Comparison of ENCODE assay signal across 17 cellular contexts in genomic region chr12:117836476-117836875, GRCh38.
DNase-seq lines count a peak whose midpoint lies in the region; FAIRE-seq and TF ChIP-seq lines count a peak whose summit lies in the region.
"Had no signal": no experiment of that assay in that cellular context is flagged by ENCODE, and none has a peak within 500 bp of the region (broad histone marks: within the 10 kb centered on the region; RNA-seq: fewer than 3 reads in every experiment).

No MANE protein-coding gene starts in this region.

- H3K4me2 ChIP-seq in endothelial cell of umbilical vein (ENCODE audit: insufficient read depth, low read length): no peak overlapping the region
- H3K4me2 ChIP-seq: KMS-11 had no signal

- H3K4me1 Mint-ChIP-seq in activated T-helper 1 cell treated with anti-CD3 and anti-CD28 coated beads, Interleukin-12 subunit alpha, Interleukin-12 subunit beta, Interleukin-2, Interleukin-4 antibody, amounts not matched to agents 30 ng/mL and 10 ng/mL and 1 ng/mL, durations not matched to agents 14 hours and 24 hours and 36 hours (ENCODE audit: low read depth): peaks cover 5% of the 10 kb centered on the region

- no peaks in the 10 kb centered on the region for H3K36me3 ChIP-seq in endothelial cell of umbilical vein (ENCODE audit: control insufficient read depth in 2 of 2, extremely low read depth in 1 of 2, insufficient read depth in 2 of 2, low read length in 2 of 2)

- no peak for TF ChIP-seq POLR2A in endothelial cell of umbilical vein (IDR thresholded peaks at IDR 0.05; ENCODE audit: low read depth, low read length)

- intact Hi-C loops in endothelial cell of umbilical vein (cut with micrococcal nuclease): loop anchor here (5.0 to 10.0 kb wide), 3 partner anchors 362 to 624 kb away; no protein-coding TSS in a partner anchor
- intact Hi-C loops in activated T-helper 1 cell treated with anti-CD3 and anti-CD28 coated beads, Interleukin-12 subunit alpha, Interleukin-12 subunit beta, Interleukin-2, Interleukin-4 antibody, amounts not matched to agents 30 ng/mL and 10 ng/mL and 1 ng/mL, durations not matched to agents 14 hours and 24 hours and 36 hours (cut with micrococcal nuclease): no loop called here

- H3K79me2 ChIP-seq in endothelial cell of umbilical vein (ENCODE audit: control insufficient read depth, insufficient read depth, low read length): no peaks in the 10 kb centered on the region

- dilution Hi-C loops in endothelial cell of umbilical vein (cut with MboI; ENCODE audit: extremely low pct_ligation_motif_present, low sequenced_read_pairs): loop anchor here (25.0 kb wide), 2 partner anchors 224 to 474 kb away; partner anchors contain the start of gene NOS1

- H3K9ac ChIP-seq in endothelial cell of umbilical vein (replicated peaks; ENCODE audit: extremely low read depth, insufficient read depth, low read length): no peak overlapping the region
- H3K9ac ChIP-seq: KMS-11 had no signal

- H3K27me3 Mint-ChIP-seq in activated T-helper 1 cell treated with anti-CD3 and anti-CD28 coated beads, Interleukin-12 subunit alpha, Interleukin-12 subunit beta, Interleukin-2, Interleukin-4 antibody, amounts not matched to agents 30 ng/mL and 10 ng/mL and 1 ng/mL, durations not matched to agents 14 hours and 24 hours and 36 hours (ENCODE audit: insufficient read depth): peaks cover 2% of the 10 kb centered on the region

- H3K4me3 ChIP-seq in endothelial cell of umbilical vein (replicated peaks in 1 of 3; ENCODE audit: insufficient read depth in 1 of 3, low read depth in 1 of 3, low read length in 3 of 3): no peak overlapping the region
- H3K4me3 ChIP-seq: GM12878, SK-N-MC had no signal

- CTCF ChIA-PET in endothelial cell of umbilical vein (lab: Charles Lee): interaction anchor here (0.7 to 12.4 kb wide), 27 partner anchors 9 to 626 kb away, joined by 3 to 530 read pairs (median 7); no protein-coding TSS in a partner anchor

- H3K27ac Mint-ChIP-seq in activated T-helper 1 cell treated with anti-CD3 and anti-CD28 coated beads, Interleukin-12 subunit alpha, Interleukin-12 subunit beta, Interleukin-2, Interleukin-4 antibody, amounts not matched to agents 30 ng/mL and 10 ng/mL and 1 ng/mL, durations not matched to agents 14 hours and 24 hours and 36 hours: no peak overlapping the region
- H3K27ac Mint-ChIP-seq: CD14-positive monocyte, IgD-negative memory B cell had no signal

- H3K4me3 Mint-ChIP-seq in activated T-helper 1 cell treated with anti-CD3 and anti-CD28 coated beads, Interleukin-12 subunit alpha, Interleukin-12 subunit beta, Interleukin-2, Interleukin-4 antibody, amounts not matched to agents 30 ng/mL and 10 ng/mL and 1 ng/mL, durations not matched to agents 14 hours and 24 hours and 36 hours: no peak overlapping the region
- H3K4me3 Mint-ChIP-seq: CD14-positive monocyte, IgD-negative memory B cell had no signal

- BruUV-seq in endothelial cell of umbilical vein (replicated peaks; lab: Mats Ljungman, UMichigan): no TSS peak

- POLR2A ChIA-PET in endothelial cell of umbilical vein (lab: Charles Lee): no interaction called here

- H2AFZ ChIP-seq in endothelial cell of umbilical vein (ENCODE audit: low read depth, low read length): peak overlapping the region; percentile 99

- no peak overlapping the region for H3K27ac ChIP-seq in endothelial cell of umbilical vein (ENCODE audit: insufficient read depth, low read depth, low read length)
- H3K27ac ChIP-seq: HL-60, KMS-11, SK-N-MC had no signal

- H3K27me3 ChIP-seq in endothelial cell of umbilical vein (ENCODE audit: control insufficient read depth in 2 of 2, insufficient read depth in 2 of 2, low read length in 2 of 2): no peaks in the 10 kb centered on the region

- H3K36me3 Mint-ChIP-seq in activated T-helper 1 cell treated with anti-CD3 and anti-CD28 coated beads, Interleukin-12 subunit alpha, Interleukin-12 subunit beta, Interleukin-2, Interleukin-4 antibody, amounts not matched to agents 30 ng/mL and 10 ng/mL and 1 ng/mL, durations not matched to agents 14 hours and 24 hours and 36 hours (ENCODE audit: low read depth): no peaks in the 10 kb centered on the region
- H3K36me3 Mint-ChIP-seq: CD14-positive monocyte; CD8-positive, alpha-beta memory T cell; IgD-negative memory B cell had no signal

- H4K20me1 ChIP-seq in endothelial cell of umbilical vein (replicated peaks; ENCODE audit: control insufficient read depth, extremely low read depth, insufficient read depth, low read length): no peaks in the 10 kb centered on the region

- FAIRE-seq in endothelial cell of umbilical vein (lab: Jason Lieb, UNC): no peak
- FAIRE-seq: G401.6 had no signal

- H3K9me1 ChIP-seq in endothelial cell of umbilical vein (replicated peaks; ENCODE audit: control insufficient read depth, extremely low read depth, insufficient read depth, low read length): no peaks in the 10 kb centered on the region

- peaks cover 5% of the 10 kb centered on the region for H3K4me1 ChIP-seq in endothelial cell of umbilical vein (ENCODE audit: control insufficient read depth, extremely low read depth, insufficient read depth, low read length)

- no peaks in the 10 kb centered on the region for H3K9me3 ChIP-seq in endothelial cell of umbilical vein (replicated peaks; ENCODE audit: control insufficient read depth, insufficient read depth, low read length)

- no peak for TF ChIP-seq CTCF in endothelial cell of umbilical vein (IDR thresholded peaks at IDR 0.05; ENCODE audit: extremely low read depth in 1 of 2, insufficient read depth in 1 of 2, low read depth in 1 of 2, low read length in 2 of 2)

- peak; percentile 43 for DNase-seq in Daoy (ENCODE audit: low read depth)
- DNase-seq in M059J (ENCODE audit: low read depth): peak; percentile 58
- DNase-seq in endothelial cell of umbilical vein (ENCODE audit: low read depth, low spot score): no peak
- DNase-seq in effector CD4-positive, alpha-beta T cell: no peak
- DNase-seq in RKO (ENCODE audit: low spot score): no peak
- DNase-seq in activated T-helper 1 cell treated with anti-CD3 and anti-CD28 coated beads, Interleukin-12 subunit alpha, Interleukin-12 subunit beta, Interleukin-2, Interleukin-4 antibody, amounts not matched to agents 30 ng/mL and 10 ng/mL and 1 ng/mL, durations not matched to agents 14 hours and 24 hours and 36 hours (ENCODE audit: low spot score): no peak
- DNase-seq in D341Med (ENCODE audit: low spot score): no peak
- DNase-seq: NCI-H2081 treated with DMSO at 0.1 percent for 48 hours, SIG-M5 had no signal

- no peaks in the 10 kb centered on the region for H3K9me3 Mint-ChIP-seq in activated T-helper 1 cell treated with anti-CD3 and anti-CD28 coated beads, Interleukin-12 subunit alpha, Interleukin-12 subunit beta, Interleukin-2, Interleukin-4 antibody, amounts not matched to agents 30 ng/mL and 10 ng/mL and 1 ng/mL, durations not matched to agents 14 hours and 24 hours and 36 hours
- H3K9me3 Mint-ChIP-seq: CD8-positive, alpha-beta memory T cell; IgD-negative memory B cell had no signal

TF ChIP-seq in endothelial cell of umbilical vein, 7 proteins besides CTCF, POLR2A, EP300 and RAD21:
- TF ChIP-seq MAX (IDR thresholded peaks at IDR 0.05; ENCODE audit: insufficient read depth, insufficient read length): no peak
- TF ChIP-seq GATA2 (IDR thresholded peaks at IDR 0.05; ENCODE audit: insufficient read depth, insufficient read length, low read depth, low read length): no peak
- no peak for TF ChIP-seq EZH2 (IDR thresholded peaks at IDR 0.05; ENCODE audit: borderline replicate concordance, low read depth, low read length, severe bottlenecking)
- no peak for TF ChIP-seq FOS (IDR thresholded peaks at IDR 0.05; ENCODE audit: borderline replicate concordance, insufficient read depth, low read length)
- TF ChIP-seq MYC (IDR thresholded peaks at IDR 0.05; ENCODE audit: low read depth, low read length): no peak
- TF ChIP-seq POLR2AphosphoS5 (IDR thresholded peaks at IDR 0.05; ENCODE audit: insufficient read depth, low read depth, low read length): no peak
- TF ChIP-seq JUN (IDR thresholded peaks at IDR 0.05; ENCODE audit: borderline replicate concordance, insufficient read depth, insufficient read length, low read depth): no peak

Comparison
In these comparisons a context has a peak if more than half of its experiments do, and no peak if none do; other contexts are left out.
1. DNase-seq: peak in Daoy (single experiment) and M059J (single experiment); none in endothelial cell of umbilical vein (single experiment), effector CD4-positive, alpha-beta T cell (single experiment), RKO (single experiment), activated T-helper 1 cell treated with anti-CD3 and anti-CD28 coated beads, Interleukin-12 subunit alpha, Interleukin-12 subunit beta, Interleukin-2, Interleukin-4 antibody, amounts not matched to agents 30 ng/mL and 10 ng/mL and 1 ng/mL, durations not matched to agents 14 hours and 24 hours and 36 hours (single experiment) and D341Med (single experiment).